23 cellular contexts compared by ENCODE assay signal in genomic region chr13:59663707-59664106, GRCh38.
"Had no signal": no experiment of that assay in that cellular context is flagged by ENCODE, and none has a peak within 500 bp of the region (broad histone marks: within the 10 kb centered on the region; RNA-seq: fewer than 3 reads in every experiment).

No MANE protein-coding gene starts in this region.

- H3K4me3 ChIP-seq: heart right ventricle, hepatocyte, lower lobe of right lung, pancreas, right atrium auricular region, skin epidermis, suprapubic skin, thoracic aorta, tibial artery, upper lobe of right lung had no signal

- H3K9me3 ChIP-seq: heart right ventricle, lower lobe of right lung, pancreas, right atrium auricular region, spleen, suprapubic skin, thoracic aorta, tibial artery, upper lobe of right lung had no signal

- ATAC-seq: heart right ventricle; left ventricle myocardium superior; lower lobe of right lung; naive thymus-derived CD8-positive, alpha-beta T cell; pancreas; sciatic nerve; stimulated activated effector memory CD8-positive, alpha-beta T cell treated with anti-CD3 and anti-CD28 coated beads, Interleukin-12 subunit alpha, Interleukin-12 subunit beta, amount 100 ng/mL, for 72 hours; upper lobe of right lung had no signal

- H3K27ac ChIP-seq: hepatocyte, lower lobe of right lung, right atrium auricular region, skin epidermis, suprapubic skin, thoracic aorta, tibial artery, upper lobe of right lung had no signal

- H3K27me3 ChIP-seq: heart right ventricle, hepatocyte, pancreas, right atrium auricular region, spleen, suprapubic skin, tibial artery, upper lobe of right lung had no signal

- H3K36me3 ChIP-seq: heart right ventricle, lower lobe of right lung, pancreas, right atrium auricular region, spleen, suprapubic skin, thoracic aorta, tibial artery, upper lobe of right lung had no signal

- H3K4me1 ChIP-seq: suprapubic skin, tibial artery had no signal

- DNase-seq: heart right ventricle; islet precursor cell; left ventricle myocardium superior; lower lobe of right lung; mammary epithelial cell; mesenchymal stem cell; naive thymus-derived CD8-positive, alpha-beta T cell; nucleus accumbens; pancreas; posterior cingulate gyrus; spleen; stimulated activated CD4-positive, alpha-beta T cell treated with anti-CD3 and anti-CD28 coated beads, Interleukin-4, amount 100 ng/mL, for 24 hours; stimulated activated naive CD4-positive, alpha-beta T cell; tibial artery; trophoblast cell; upper lobe of right lung had no signal
